In the genomic region with DNA sequence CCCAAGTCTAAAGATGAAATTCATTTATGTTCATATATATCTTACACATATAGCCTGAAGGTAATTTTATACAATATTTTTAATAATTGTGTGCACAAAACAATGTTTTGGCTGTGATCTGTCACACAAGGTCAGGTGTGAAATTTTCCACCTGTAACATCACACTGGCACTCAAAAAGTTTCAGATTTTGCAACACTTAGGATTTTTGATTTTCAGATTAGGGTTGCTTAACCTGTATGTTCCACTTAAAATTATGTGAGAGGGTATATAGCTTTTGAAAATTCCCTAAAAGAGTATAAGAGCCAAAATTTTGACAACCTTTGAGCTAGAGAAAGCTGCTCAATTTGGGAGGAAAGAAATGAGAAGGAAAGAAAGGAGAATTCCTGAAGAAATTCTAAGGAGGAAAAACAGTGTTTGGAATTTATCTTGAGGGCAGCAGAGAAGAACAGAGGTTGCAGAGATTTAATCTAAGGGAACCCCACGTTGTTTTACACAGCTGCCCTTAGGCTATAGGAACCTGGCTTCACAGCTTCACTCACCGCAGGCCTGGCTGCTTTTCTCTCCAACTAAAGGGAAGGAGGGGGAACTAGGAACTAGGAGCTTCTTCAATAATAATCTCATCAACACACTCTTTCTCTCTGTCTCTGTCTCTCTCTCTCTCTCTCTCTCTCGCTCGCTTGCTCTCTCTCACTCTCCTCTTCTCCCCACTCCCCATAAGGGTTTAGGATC, we compare ENCODE assay signal across 18 cellular contexts. TPM values are rescaled to one million over a fixed set of nuclear protein-coding genes. Genes with fewer than 3 reads are reported as not detected.
DNase-seq lines count a peak whose midpoint lies in the region; ATAC-seq and TF ChIP-seq lines count a peak whose summit lies in the region.
"Had no signal": no experiment of that assay in that cellular context is flagged by ENCODE, and none has a peak within 500 bp of the region (broad histone marks: within the 10 kb centered on the region; RNA-seq: fewer than 3 reads in every experiment).

No MANE protein-coding gene starts in this region.

- dilution Hi-C loops in mammary epithelial cell (cut with HindIII; ENCODE audit: low sequenced_read_pairs): no loop called here

- H3K27ac Mint-ChIP-seq in activated naive CD8-positive, alpha-beta T cell: peak overlapping the region; percentile 41
- H3K27ac Mint-ChIP-seq in activated naive CD8-positive, alpha-beta T cell treated with anti-CD3 and anti-CD28 coated beads for 36 hours: no peak overlapping the region
- peak overlapping the region; percentile 92 for H3K27ac Mint-ChIP-seq in stimulated activated memory B cell treated with anti-CD40 and anti-IgM and Interleukin-4, amounts not matched to agents 10 μg/mL and 1 μg/mL and 100 μg/mL, for 72 hours
- no peak overlapping the region for H3K27ac Mint-ChIP-seq in activated CD4-positive, alpha-beta memory T cell treated with anti-CD3 and anti-CD28 coated beads, Interleukin-2, amount 10 ng/mL, durations not matched to agents 7 days and 5 days
- H3K27ac Mint-ChIP-seq: neural progenitor cell had no signal

- DNase-seq in activated naive CD8-positive, alpha-beta T cell treated with anti-CD3 and anti-CD28 coated beads for 36 hours: no peak
- no peak for DNase-seq in NT2/D1 (ENCODE audit: low read depth, low spot score)
- peak; percentile 46 for DNase-seq in mammary epithelial cell
- no peak for DNase-seq in activated CD4-positive, alpha-beta memory T cell treated with anti-CD3 and anti-CD28 coated beads, Interleukin-2, amount 10 ng/mL, durations not matched to agents 7 days and 5 days
- DNase-seq in HUDEP-2 (lab: John Stamatoyannopoulos, UW; ENCODE audit: unreplicated experiment in 76 of 76): no peak
- DNase-seq in stimulated activated CD4-positive, alpha-beta T cell treated with anti-CD3 and anti-CD28 coated beads, Interleukin-2, amount 100 ng/mL, for 48 hours: no peak
- DNase-seq: activated effector memory CD4-positive, alpha-beta T cell treated with Interleukin-2 at 50 U/mL for 16 hours; aorta; gastrocnemius medialis; H7; MV-4-11; NCI-H2081; NCI-H524 treated with DMSO at 0.1 percent for 48 hours; WERI-Rb-1 had no signal

- intact Hi-C loops in mammary epithelial cell (cut with micrococcal nuclease): no loop called here

- H3K9me3 Mint-ChIP-seq in activated naive CD8-positive, alpha-beta T cell (ENCODE audit: low read depth): no peaks in the 10 kb centered on the region
- no peaks in the 10 kb centered on the region for H3K9me3 Mint-ChIP-seq in activated naive CD8-positive, alpha-beta T cell treated with anti-CD3 and anti-CD28 coated beads for 36 hours
- no peaks in the 10 kb centered on the region for H3K9me3 Mint-ChIP-seq in stimulated activated memory B cell treated with anti-CD40 and anti-IgM and Interleukin-4, amounts not matched to agents 10 μg/mL and 1 μg/mL and 100 μg/mL, for 72 hours
- no peaks in the 10 kb centered on the region for H3K9me3 Mint-ChIP-seq in activated CD4-positive, alpha-beta memory T cell treated with anti-CD3 and anti-CD28 coated beads, Interleukin-2, amount 10 ng/mL, durations not matched to agents 7 days and 5 days

- H3K4me1 ChIP-seq in NT2/D1 (ENCODE audit: insufficient read depth, insufficient read length): peaks cover 7% of the 10 kb centered on the region
- peaks cover 18% of the 10 kb centered on the region for H3K4me1 ChIP-seq in mammary epithelial cell (ENCODE audit: insufficient read depth, low read length)

- H3K4me1 Mint-ChIP-seq in activated naive CD8-positive, alpha-beta T cell (ENCODE audit: low read depth): peaks cover 85% of the 10 kb centered on the region
- peaks cover 69% of the 10 kb centered on the region for H3K4me1 Mint-ChIP-seq in activated naive CD8-positive, alpha-beta T cell treated with anti-CD3 and anti-CD28 coated beads for 36 hours
- peaks cover 94% of the 10 kb centered on the region for H3K4me1 Mint-ChIP-seq in stimulated activated memory B cell treated with anti-CD40 and anti-IgM and Interleukin-4, amounts not matched to agents 10 μg/mL and 1 μg/mL and 100 μg/mL, for 72 hours
- peaks cover 60% of the 10 kb centered on the region for H3K4me1 Mint-ChIP-seq in activated CD4-positive, alpha-beta memory T cell treated with anti-CD3 and anti-CD28 coated beads, Interleukin-2, amount 10 ng/mL, durations not matched to agents 7 days and 5 days

- H3K9me3 ChIP-seq in NT2/D1 (ENCODE audit: insufficient read depth, low read length) (no peaks in the 10 kb centered on the region), mammary epithelial cell (replicated peaks; ENCODE audit: insufficient read depth, low read length) (no peaks in the 10 kb centered on the region)
- H3K9me3 ChIP-seq: gastrocnemius medialis, vagina had no signal

- H3K4me3 ChIP-seq in NT2/D1 (ENCODE audit: insufficient read length, low read depth): no peak overlapping the region
- H3K4me3 ChIP-seq in mammary epithelial cell (replicated peaks in 1 of 3; ENCODE audit: insufficient read depth in 1 of 3, low read depth in 2 of 3, low read length in 3 of 3): no peak overlapping the region
- H3K4me3 ChIP-seq: gastrocnemius medialis, neural progenitor cell, vagina had no signal

- peaks cover 19% of the 10 kb centered on the region for H3K36me3 Mint-ChIP-seq in activated naive CD8-positive, alpha-beta T cell
- H3K36me3 Mint-ChIP-seq in activated naive CD8-positive, alpha-beta T cell treated with anti-CD3 and anti-CD28 coated beads for 36 hours: peaks cover 30% of the 10 kb centered on the region
- H3K36me3 Mint-ChIP-seq in stimulated activated memory B cell treated with anti-CD40 and anti-IgM and Interleukin-4, amounts not matched to agents 10 μg/mL and 1 μg/mL and 100 μg/mL, for 72 hours: peaks cover 55% of the 10 kb centered on the region
- peaks cover 12% of the 10 kb centered on the region for H3K36me3 Mint-ChIP-seq in activated CD4-positive, alpha-beta memory T cell treated with anti-CD3 and anti-CD28 coated beads, Interleukin-2, amount 10 ng/mL, durations not matched to agents 7 days and 5 days (ENCODE audit: low read depth)

- in situ Hi-C loops in mammary epithelial cell (cut with MboI; ENCODE audit: low sequenced_read_pairs in 2 of 2): no loop called here

- H3K9ac ChIP-seq in NT2/D1 (ENCODE audit: insufficient read length, low read depth) (peak overlapping the region; percentile 37), mammary epithelial cell (ENCODE audit: insufficient read depth, low read length) (no peak overlapping the region)
- H3K9ac ChIP-seq: neural progenitor cell had no signal

- H3K79me2 ChIP-seq in mammary epithelial cell (ENCODE audit: insufficient read depth, low read length): peaks cover 97% of the 10 kb centered on the region

- H4K20me1 ChIP-seq in mammary epithelial cell (ENCODE audit: insufficient read depth, low read length): peaks cover 8% of the 10 kb centered on the region

- no peak overlapping the region for H3K4me2 ChIP-seq in mammary epithelial cell (ENCODE audit: insufficient read depth, low read depth, low read length)
- H3K4me2 ChIP-seq: neural progenitor cell had no signal

- peaks cover 21% of the 10 kb centered on the region for H3K36me3 ChIP-seq in NT2/D1 (ENCODE audit: insufficient read depth, insufficient read length, low read length)
- H3K36me3 ChIP-seq in mammary epithelial cell (ENCODE audit: insufficient read depth, low read length): no peaks in the 10 kb centered on the region
- H3K36me3 ChIP-seq: gastrocnemius medialis, neural progenitor cell, vagina, WERI-Rb-1 had no signal

- 43% methylated on average over 4 of the region's 4 CpGs for WGBS in mammary epithelial cell (ENCODE audit: low coverage, missing lambda C conversion rate)

- no peaks in the 10 kb centered on the region for H3K27me3 Mint-ChIP-seq in activated naive CD8-positive, alpha-beta T cell
- no peaks in the 10 kb centered on the region for H3K27me3 Mint-ChIP-seq in activated naive CD8-positive, alpha-beta T cell treated with anti-CD3 and anti-CD28 coated beads for 36 hours
- H3K27me3 Mint-ChIP-seq in stimulated activated memory B cell treated with anti-CD40 and anti-IgM and Interleukin-4, amounts not matched to agents 10 μg/mL and 1 μg/mL and 100 μg/mL, for 72 hours: no peaks in the 10 kb centered on the region
- H3K27me3 Mint-ChIP-seq in activated CD4-positive, alpha-beta memory T cell treated with anti-CD3 and anti-CD28 coated beads, Interleukin-2, amount 10 ng/mL, durations not matched to agents 7 days and 5 days: no peaks in the 10 kb centered on the region

- H3K4me3 Mint-ChIP-seq in activated naive CD8-positive, alpha-beta T cell: no peak overlapping the region
- H3K4me3 Mint-ChIP-seq in activated naive CD8-positive, alpha-beta T cell treated with anti-CD3 and anti-CD28 coated beads for 36 hours: no peak overlapping the region
- peak overlapping the region; percentile 65 for H3K4me3 Mint-ChIP-seq in stimulated activated memory B cell treated with anti-CD40 and anti-IgM and Interleukin-4, amounts not matched to agents 10 μg/mL and 1 μg/mL and 100 μg/mL, for 72 hours
- H3K4me3 Mint-ChIP-seq in activated CD4-positive, alpha-beta memory T cell treated with anti-CD3 and anti-CD28 coated beads, Interleukin-2, amount 10 ng/mL, durations not matched to agents 7 days and 5 days: no peak overlapping the region
- H3K4me3 Mint-ChIP-seq: neural progenitor cell had no signal

- POLR2A ChIA-PET in activated CD4-positive, alpha-beta memory T cell treated with anti-CD3 and anti-CD28 coated beads, Interleukin-2, amount 10 ng/mL, durations not matched to agents 7 days and 5 days (lab: Charles Lee): interaction anchor here (1.0 to 1.7 kb wide), 2 partner anchors 9 kb away, joined by 3 to 4 read pairs; no protein-coding TSS in a partner anchor

- BruUV-seq in mammary epithelial cell (replicated peaks; lab: Mats Ljungman, UMichigan): no TSS peak

- no peaks in the 10 kb centered on the region for H3K27me3 ChIP-seq in NT2/D1 (ENCODE audit: insufficient read depth, insufficient read length)
- H3K27me3 ChIP-seq in mammary epithelial cell (ENCODE audit: insufficient read depth, low read length): no peaks in the 10 kb centered on the region
- H3K27me3 ChIP-seq: gastrocnemius medialis, neural progenitor cell, vagina had no signal

- no peak overlapping the region for H3K27ac ChIP-seq in mammary epithelial cell (ENCODE audit: insufficient read depth, low read depth, low read length)
- H3K27ac ChIP-seq: gastrocnemius medialis, neural progenitor cell, vagina, WERI-Rb-1 had no signal

- ATAC-seq in stimulated activated memory B cell treated with anti-CD40 and anti-IgM and Interleukin-4, amounts not matched to agents 10 μg/mL and 1 μg/mL and 100 μg/mL, for 72 hours: no peak
- ATAC-seq: gastrocnemius medialis had no signal

- CTCF ChIA-PET in mammary epithelial cell (lab: Charles Lee; ENCODE audit: low non-redundant PET): no interaction called here
- CTCF ChIA-PET in activated CD4-positive, alpha-beta memory T cell treated with anti-CD3 and anti-CD28 coated beads, Interleukin-2, amount 10 ng/mL, durations not matched to agents 7 days and 5 days (lab: Charles Lee): interaction anchor here (0.6 kb wide), 1 partner anchor 30 kb away, joined by 3 read pairs; no protein-coding TSS in a partner anchor

- H2AFZ ChIP-seq in mammary epithelial cell (ENCODE audit: low read depth, low read length): no peak overlapping the region
- H2AFZ ChIP-seq: neural progenitor cell had no signal

- no peak for TF ChIP-seq CTCF in mammary epithelial cell (conservative IDR thresholded peaks at IDR 0.05 in 1 of 2, IDR thresholded peaks at IDR 0.05 in 1 of 2; ENCODE audit: extremely low read depth in 1 of 2, insufficient read depth in 1 of 2, low read depth in 1 of 2, low read length in 2 of 2)

RNA-seq across cellular contexts. Expression of gene VOPP1, which starts 8.5 kb away (rescaled TPM):
- total RNA-seq in activated naive CD8-positive, alpha-beta T cell treated with anti-CD3 and anti-CD28 coated beads for 36 hours: 10 to 100 TPM; 49.0 to 50.5 TPM
- 10 to 100 TPM; 43.2 to 65.3 TPM for total RNA-seq in mammary epithelial cell
- polyA plus RNA-seq in mammary epithelial cell: 52.1 TPM
- 79.0 TPM for polyA minus RNA-seq in mammary epithelial cell
- 10 to 100 TPM; 51.4 to 52.7 TPM for total RNA-seq in activated CD4-positive, alpha-beta memory T cell treated with anti-CD3 and anti-CD28 coated beads, Interleukin-2, amount 10 ng/mL, durations not matched to agents 7 days and 5 days

Comparison
In these comparisons a context has a peak if more than half of its experiments do, and no peak if none do; other contexts are left out.
1. H3K27ac Mint-ChIP-seq: peak in activated naive CD8-positive, alpha-beta T cell (single experiment) and stimulated activated memory B cell treated with anti-CD40 and anti-IgM and Interleukin-4, amounts not matched to agents 10 μg/mL and 1 μg/mL and 100 μg/mL, for 72 hours (single experiment); none in activated naive CD8-positive, alpha-beta T cell treated with anti-CD3 and anti-CD28 coated beads for 36 hours (single experiment) and activated CD4-positive, alpha-beta memory T cell treated with anti-CD3 and anti-CD28 coated beads, Interleukin-2, amount 10 ng/mL, durations not matched to agents 7 days and 5 days (single experiment).